In genomic region chr2:166376873-166377272, GRCh38 we compare ENCODE assay signal across 16 cellular contexts. TPM values are rescaled to one million over a fixed set of nuclear protein-coding genes. Genes with fewer than 3 reads are reported as not detected.
DNase-seq lines count a peak whose midpoint lies in the region; TF ChIP-seq lines count a peak whose summit lies in the region.
"Had no signal": no experiment of that assay in that cellular context is flagged by ENCODE, and none has a peak within 500 bp of the region (broad histone marks: within the 10 kb centered on the region; RNA-seq: fewer than 3 reads in every experiment).

No MANE protein-coding gene starts in this region.

- no peaks in the 10 kb centered on the region; the same call in 1 of the 2 replicates for H3K27me3 ChIP-seq in Caco-2 (replicated peaks; ENCODE audit: control insufficient read depth, insufficient read depth, low read length)
- peaks cover 0 to 34% (median 0%) of the 10 kb centered on the region in 4 donors for H3K27me3 ChIP-seq in esophagus muscularis mucosa
- peaks cover 4% of the 10 kb centered on the region for H3K27me3 ChIP-seq in osteoblast (ENCODE audit: insufficient read depth, low read length)

- H4K20me1 ChIP-seq in osteoblast (ENCODE audit: insufficient read depth, low read length): no peaks in the 10 kb centered on the region

- no peaks in the 10 kb centered on the region for H3K9me3 Mint-ChIP-seq in Caco-2 (ENCODE audit: unreplicated experiment)
- H3K9me3 Mint-ChIP-seq: activated naive CD8-positive, alpha-beta T cell treated with anti-CD3 and anti-CD28 coated beads for 36 hours had no signal

- H3K4me1 ChIP-seq in Caco-2 (peaks cover 21% of the 10 kb centered on the region; the same call in 1 of the 2 replicates), esophagus muscularis mucosa (peaks cover 9 to 20% (median 20%) of the 10 kb centered on the region in 4 donors), osteoblast (ENCODE audit: insufficient read depth, low read length) (peaks cover 13% of the 10 kb centered on the region)

- H3K27me3 Mint-ChIP-seq in Caco-2 (ENCODE audit: insufficient read depth, unreplicated experiment): peaks cover 5% of the 10 kb centered on the region

- no peak for TF ChIP-seq EP300 in esophagus muscularis mucosa (IDR thresholded peaks at IDR 0.05)

- POLR2A ChIA-PET in Caco-2 (lab: Charles Lee): no interaction called here

- no TSS peak for BruUV-seq in Caco-2 (replicated peaks; lab: Mats Ljungman, UMichigan)

- H3K4me3 Mint-ChIP-seq in Caco-2 (ENCODE audit: unreplicated experiment): peak overlapping the region; percentile 78
- H3K4me3 Mint-ChIP-seq: natural killer cell had no signal

- H3K36me3 ChIP-seq in Caco-2 (ENCODE audit: control insufficient read depth, insufficient read depth, low read length) (no peaks in the 10 kb centered on the region), esophagus muscularis mucosa (no peaks in the 10 kb centered on the region), osteoblast (ENCODE audit: insufficient read depth, low read length) (no peaks in the 10 kb centered on the region)
- H3K36me3 ChIP-seq: stomach had no signal

- no peaks in the 10 kb centered on the region for H3K9me3 ChIP-seq in Caco-2
- no peaks in the 10 kb centered on the region for H3K9me3 ChIP-seq in esophagus muscularis mucosa
- H3K9me3 ChIP-seq in osteoblast (ENCODE audit: low read depth, low read length): no peaks in the 10 kb centered on the region
- H3K9me3 ChIP-seq: stomach had no signal

- H3K4me2 ChIP-seq in osteoblast (ENCODE audit: insufficient read depth, low read length): peak overlapping the region; percentile 85

- no peaks in the 10 kb centered on the region for H3K36me3 Mint-ChIP-seq in Caco-2 (ENCODE audit: insufficient read depth, unreplicated experiment)
- H3K36me3 Mint-ChIP-seq: activated naive CD8-positive, alpha-beta T cell treated with anti-CD3 and anti-CD28 coated beads for 36 hours; natural killer cell had no signal

- CTCF ChIA-PET in Caco-2 (lab: Charles Lee): interaction anchor here (1.7 to 1.9 kb wide), 2 partner anchors 8 to 42 kb away, joined by 5 to 6 read pairs; no protein-coding TSS in a partner anchor

- TF ChIP-seq POLR2A in esophagus muscularis mucosa (IDR thresholded peaks at IDR 0.05; ENCODE audit: low read depth): no peak

- no peak for TF ChIP-seq CTCF in Caco-2 (IDR thresholded peaks at IDR 0.05; ENCODE audit: insufficient read depth in 1 of 2, low read depth in 1 of 2, low read length in 1 of 2, severe bottlenecking in 1 of 2, unreplicated experiment in 1 of 2)
- TF ChIP-seq CTCF in esophagus muscularis mucosa (IDR thresholded peaks at IDR 0.05): no peak
- no peak for TF ChIP-seq CTCF in osteoblast (IDR thresholded peaks at IDR 0.05; ENCODE audit: extremely low read depth, low read depth, low read length)

- H3K27ac Mint-ChIP-seq in Caco-2 (ENCODE audit: unreplicated experiment): no peak overlapping the region
- H3K27ac Mint-ChIP-seq: activated CD4-positive, alpha-beta T cell treated with anti-CD3 and anti-CD28 coated beads, Interleukin-2, amount 10 ng/mL, durations not matched to agents 24 days and 14 days; activated naive CD8-positive, alpha-beta T cell treated with anti-CD3 and anti-CD28 coated beads for 36 hours; natural killer cell had no signal

- peaks cover 10% of the 10 kb centered on the region for H3K4me1 Mint-ChIP-seq in Caco-2 (ENCODE audit: low read depth, unreplicated experiment)

- DNase-seq in Caco-2 (no peak), NCI-H748 (lab: John Stamatoyannopoulos, UW; ENCODE audit: unreplicated experiment) (peak; percentile 62), esophagus muscularis mucosa (ENCODE audit: extremely low spot score) (no peak), osteoblast (ENCODE audit: insufficient read length, low spot score, missing footprints) (no peak), germinal center (ENCODE audit: low spot score) (no peak), NCI-H187 treated with DMSO at 0.1 percent for 48 hours (lab: John Stamatoyannopoulos, UW) (no peak)
- no peak for DNase-seq in stimulated activated CD4-positive, alpha-beta T cell treated with anti-CD3 and anti-CD28 coated beads, Interleukin-4, amount 100 ng/mL, for 1 hour
- DNase-seq in effector CD4-positive, alpha-beta T cell: no peak
- DNase-seq: activated CD4-positive, alpha-beta T cell treated with anti-CD3 and anti-CD28 coated beads, Interleukin-2, amount 10 ng/mL, durations not matched to agents 24 days and 14 days; activated naive CD8-positive, alpha-beta T cell treated with anti-CD3 and anti-CD28 coated beads for 36 hours; KG1; natural killer cell; NCI-H1105 treated with DMSO at 0.1 percent for 48 hours; NCI-H526; stimulated activated CD4-positive, alpha-beta T cell treated with anti-CD3 and anti-CD28 coated beads, Interleukin-12 subunit alpha, Interleukin-12 subunit beta, amount 100 ng/mL, for 4 hours; stomach had no signal

- peak overlapping the region; percentile 1 for H2AFZ ChIP-seq in osteoblast (ENCODE audit: low read length)

- WGBS in esophagus muscularis mucosa: 70% methylated on average over 2 of the region's 2 CpGs

- intact Hi-C loops in Caco-2 (cut with micrococcal nuclease; ENCODE audit: unreplicated experiment): loop anchor here (1.0 kb wide), 2 partner anchors 7 to 16 kb away; no protein-coding TSS in a partner anchor
- intact Hi-C loops in esophagus muscularis mucosa (cut with DNase I): no loop called here

- no peak overlapping the region for H3K27ac ChIP-seq in esophagus muscularis mucosa (replicated peaks in 1 of 4)
- H3K27ac ChIP-seq in osteoblast (ENCODE audit: low read depth, low read length): no peak overlapping the region

- no peak overlapping the region for H3K4me3 ChIP-seq in Caco-2 (ENCODE audit: low read depth, low read length)
- peak overlapping the region in 3 of 4 donors; percentile 54 to 61 (median 61) for H3K4me3 ChIP-seq in esophagus muscularis mucosa
- no peak overlapping the region for H3K4me3 ChIP-seq in osteoblast (ENCODE audit: insufficient read depth, low read length)

- peaks cover 2% of the 10 kb centered on the region for H3K79me2 ChIP-seq in osteoblast (ENCODE audit: insufficient read depth, low read length)

RNA-seq across cellular contexts. Expression of gene SCN9A, which starts 1.1 kb away (rescaled TPM):
- 14.3 and 18.5 TPM in 2 replicates for total RNA-seq in Caco-2 (2022)
- 1 to 10 TPM; 4.0 to 7.8 (median 5.2) TPM for total RNA-seq in esophagus muscularis mucosa
- 1.8 and 2.1 TPM in 2 replicates for total RNA-seq in osteoblast
- total RNA-seq: activated CD4-positive, alpha-beta T cell treated with anti-CD3 and anti-CD28 coated beads, Interleukin-2, amount 10 ng/mL, durations not matched to agents 24 days and 14 days; activated naive CD8-positive, alpha-beta T cell treated with anti-CD3 and anti-CD28 coated beads for 36 hours had no signal

Comparison
In these comparisons a context has a peak if more than half of its experiments do, and no peak if none do; other contexts are left out.
1. H3K4me3 ChIP-seq: peak in esophagus muscularis mucosa (3 of 4); none in Caco-2 (single experiment) and osteoblast (single experiment).